13 cellular contexts compared by ENCODE assay signal in the genomic region with DNA sequence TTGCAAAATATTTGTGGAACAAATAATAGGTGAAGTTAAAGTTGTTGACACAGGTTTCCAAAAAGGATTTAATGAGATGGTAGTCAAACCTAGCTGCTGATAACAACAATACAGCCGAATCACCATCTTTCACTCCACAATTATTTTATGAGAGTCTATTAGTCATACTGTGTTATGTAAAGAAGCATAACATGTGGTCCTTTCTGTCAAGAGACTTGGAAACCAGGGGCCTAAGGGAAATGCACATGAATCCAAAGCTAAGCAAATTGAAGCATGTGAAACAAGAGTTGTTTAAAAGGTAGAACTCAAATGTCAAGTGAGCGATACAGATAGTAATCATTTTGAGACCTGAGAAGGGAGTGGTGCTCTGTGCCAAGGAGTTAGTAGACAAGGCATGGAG. TPM values are rescaled to one million over a fixed set of nuclear protein-coding genes. Genes with fewer than 3 reads are reported as not detected.
DNase-seq lines count a peak whose midpoint lies in the region; ATAC-seq lines count a peak whose summit lies in the region.
"Had no signal": no experiment of that assay in that cellular context is flagged by ENCODE, and none has a peak within 500 bp of the region (broad histone marks: within the 10 kb centered on the region; RNA-seq: fewer than 3 reads in every experiment).

No MANE protein-coding gene starts in this region.

- H3K27ac Mint-ChIP-seq in activated naive CD4-positive, alpha-beta T cell treated with anti-CD3 and anti-CD28 coated beads for 36 hours, result peak overlapping the region; percentile 95
- peak overlapping the region; percentile 96 for H3K27ac Mint-ChIP-seq in activated naive CD8-positive, alpha-beta T cell treated with anti-CD3 and anti-CD28 coated beads, Interleukin-2, amount 50 U/mL, for 24 hours
- peak overlapping the region; percentile 82 for H3K27ac Mint-ChIP-seq in stimulated activated effector memory CD8-positive, alpha-beta T cell treated with anti-CD3 and anti-CD28 coated beads, Interleukin-12 subunit alpha, Interleukin-12 subunit beta, amount 100 ng/mL, for 72 hours

- peak overlapping the region; percentile 25 for H3K4me3 Mint-ChIP-seq in activated naive CD4-positive, alpha-beta T cell treated with anti-CD3 and anti-CD28 coated beads for 36 hours
- H3K4me3 Mint-ChIP-seq in activated naive CD8-positive, alpha-beta T cell treated with anti-CD3 and anti-CD28 coated beads, Interleukin-2, amount 50 U/mL, for 24 hours, result peak overlapping the region; percentile 19
- H3K4me3 Mint-ChIP-seq in stimulated activated effector memory CD8-positive, alpha-beta T cell treated with anti-CD3 and anti-CD28 coated beads, Interleukin-12 subunit alpha, Interleukin-12 subunit beta, amount 100 ng/mL, for 72 hours, result peak overlapping the region; percentile 77

- CTCF ChIA-PET in activated naive CD4-positive, alpha-beta T cell treated with anti-CD3 and anti-CD28 coated beads for 36 hours (lab: Charles Lee), result interaction anchor here (0.6 to 5.4 kb wide), 4 partner anchors 11 to 166 kb away, joined by 3 to 26 read pairs (median 10); no protein-coding TSS in a partner anchor

- peaks cover 54% of the 10 kb centered on the region for H3K36me3 Mint-ChIP-seq in activated naive CD4-positive, alpha-beta T cell treated with anti-CD3 and anti-CD28 coated beads for 36 hours (ENCODE audit: low read depth)
- peaks cover 48% of the 10 kb centered on the region for H3K36me3 Mint-ChIP-seq in activated naive CD8-positive, alpha-beta T cell treated with anti-CD3 and anti-CD28 coated beads, Interleukin-2, amount 50 U/mL, for 24 hours (ENCODE audit: low read depth)
- H3K36me3 Mint-ChIP-seq in stimulated activated effector memory CD8-positive, alpha-beta T cell treated with anti-CD3 and anti-CD28 coated beads, Interleukin-12 subunit alpha, Interleukin-12 subunit beta, amount 100 ng/mL, for 72 hours, result peaks cover 94% of the 10 kb centered on the region

- H3K9me3 Mint-ChIP-seq in activated naive CD4-positive, alpha-beta T cell treated with anti-CD3 and anti-CD28 coated beads for 36 hours, result peaks cover 4% of the 10 kb centered on the region
- H3K9me3 Mint-ChIP-seq in activated naive CD8-positive, alpha-beta T cell treated with anti-CD3 and anti-CD28 coated beads, Interleukin-2, amount 50 U/mL, for 24 hours, result peaks cover 10% of the 10 kb centered on the region
- peaks cover 5% of the 10 kb centered on the region for H3K9me3 Mint-ChIP-seq in stimulated activated effector memory CD8-positive, alpha-beta T cell treated with anti-CD3 and anti-CD28 coated beads, Interleukin-12 subunit alpha, Interleukin-12 subunit beta, amount 100 ng/mL, for 72 hours

- peak; percentile 24 for ATAC-seq in activated naive CD8-positive, alpha-beta T cell treated with anti-CD3 and anti-CD28 coated beads, Interleukin-2, amount 50 U/mL, for 24 hours
- no peak for ATAC-seq in stimulated activated effector memory CD8-positive, alpha-beta T cell treated with anti-CD3 and anti-CD28 coated beads, Interleukin-12 subunit alpha, Interleukin-12 subunit beta, amount 100 ng/mL, for 72 hours
- ATAC-seq in HG02973 (IDR thresholded peaks at IDR 0.05; ENCODE audit: unreplicated experiment) (no peak), GM19328 (IDR thresholded peaks at IDR 0.05; ENCODE audit: unreplicated experiment) (no peak)
- ATAC-seq: sciatic nerve had no signal

- DNase-seq in activated naive CD4-positive, alpha-beta T cell treated with anti-CD3 and anti-CD28 coated beads for 36 hours, result no peak
- DNase-seq in activated naive CD4-positive, alpha-beta T cell (lab: John Stamatoyannopoulos, UW), result no peak
- peak; percentile 86 for DNase-seq in LHCN-M2 (ENCODE audit: low read depth)
- no peak for DNase-seq in activated naive CD8-positive, alpha-beta T cell treated with anti-CD3 and anti-CD28 coated beads, Interleukin-2, amount 50 U/mL, for 24 hours
- DNase-seq in stimulated activated effector memory CD8-positive, alpha-beta T cell treated with anti-CD3 and anti-CD28 coated beads, Interleukin-12 subunit alpha, Interleukin-12 subunit beta, amount 100 ng/mL, for 72 hours (ENCODE audit: low spot score in 2 of 2), result no peak
- DNase-seq in NAMALWA (ENCODE audit: low spot score), result no peak
- DNase-seq: activated CD4-positive, alpha-beta T cell treated with anti-CD3 and anti-CD28 coated beads, Interleukin-2, amount 50 U/mL, for 4 hours; adrenal gland; dorsolateral prefrontal cortex; kidney glomerular epithelial cell had no signal

- H3K27me3 Mint-ChIP-seq in activated naive CD4-positive, alpha-beta T cell treated with anti-CD3 and anti-CD28 coated beads for 36 hours (ENCODE audit: low read depth), result no peaks in the 10 kb centered on the region
- H3K27me3 Mint-ChIP-seq in activated naive CD8-positive, alpha-beta T cell treated with anti-CD3 and anti-CD28 coated beads, Interleukin-2, amount 50 U/mL, for 24 hours, result peaks cover 2% of the 10 kb centered on the region

- intact Hi-C loops in activated naive CD4-positive, alpha-beta T cell treated with anti-CD3 and anti-CD28 coated beads for 36 hours (cut with micrococcal nuclease), result no loop called here

- H3K4me1 Mint-ChIP-seq in activated naive CD4-positive, alpha-beta T cell treated with anti-CD3 and anti-CD28 coated beads for 36 hours (ENCODE audit: low read depth), result peaks cover 91% of the 10 kb centered on the region
- peaks cover 88% of the 10 kb centered on the region for H3K4me1 Mint-ChIP-seq in activated naive CD8-positive, alpha-beta T cell treated with anti-CD3 and anti-CD28 coated beads, Interleukin-2, amount 50 U/mL, for 24 hours
- peaks cover 61% of the 10 kb centered on the region for H3K4me1 Mint-ChIP-seq in stimulated activated effector memory CD8-positive, alpha-beta T cell treated with anti-CD3 and anti-CD28 coated beads, Interleukin-12 subunit alpha, Interleukin-12 subunit beta, amount 100 ng/mL, for 72 hours

RNA-seq across cellular contexts. Expression of a gene that starts 16.0 kb away (rescaled TPM):
- total RNA-seq in activated naive CD4-positive, alpha-beta T cell treated with anti-CD3 and anti-CD28 coated beads for 36 hours, result 100 to 1,000 TPM; 165 to 167 TPM
- 0.52 and 0.64 TPM in 2 replicates for total RNA-seq in LHCN-M2 (2014; rRNA removed)
- 0.06 TPM for polyA plus RNA-seq in LHCN-M2 (2012)

Comparison
In these comparisons a context has a peak if more than half of its experiments do, and no peak if none do; other contexts are left out.
1. H3K4me3 Mint-ChIP-seq: peak in every context shown above with its lines; median percentile 77 in stimulated activated effector memory CD8-positive, alpha-beta T cell treated with anti-CD3 and anti-CD28 coated beads, Interleukin-12 subunit alpha, Interleukin-12 subunit beta, amount 100 ng/mL, for 72 hours; 25 in activated naive CD4-positive, alpha-beta T cell treated with anti-CD3 and anti-CD28 coated beads for 36 hours; 19 in activated naive CD8-positive, alpha-beta T cell treated with anti-CD3 and anti-CD28 coated beads, Interleukin-2, amount 50 U/mL, for 24 hours.
2. RNA of a gene that starts 16.0 kb away (total RNA-seq): 165 to 167 TPM in activated naive CD4-positive, alpha-beta T cell treated with anti-CD3 and anti-CD28 coated beads for 36 hours; 0.52 to 0.64 TPM in LHCN-M2; every median in the first group is over 100 times any median in the second.
3. Peak in every context shown above with its lines, with median percentiles within 50 percentile points of each other: H3K27ac Mint-ChIP-seq.